In genomic region chrX:1323315-1323714, GRCh38 we compare ENCODE assay signal across 9 cellular contexts. TPM values are rescaled to one million over a fixed set of nuclear protein-coding genes. Genes with fewer than 3 reads are reported as not detected.
DNase-seq lines count a peak whose midpoint lies in the region; ATAC-seq and TF ChIP-seq lines count a peak whose summit lies in the region.
"Had no signal": no experiment of that assay in that cellular context is flagged by ENCODE, and none has a peak within 500 bp of the region (broad histone marks: within the 10 kb centered on the region; RNA-seq: fewer than 3 reads in every experiment).

No MANE protein-coding gene starts in this region.

- H3K27me3 Mint-ChIP-seq in Calu3 (ENCODE audit: unreplicated experiment), result peaks cover 14% of the 10 kb centered on the region
- H3K27me3 Mint-ChIP-seq in T-helper 1 cell treated with Interleukin-12 subunit alpha and Interleukin-12 subunit beta and Interleukin-4 antibody, amounts not matched to agents 30 μg/mL and 1 μg/mL, for 36 hours (ENCODE audit: low read depth), result peaks cover 3% of the 10 kb centered on the region
- peaks cover 0 to 16% (median 4%) of the 10 kb centered on the region in 5 donors for H3K27me3 Mint-ChIP-seq in naive thymus-derived CD4-positive, alpha-beta T cell

- H3K9me3 Mint-ChIP-seq in Calu3 (ENCODE audit: low read depth, unreplicated experiment), result no peaks in the 10 kb centered on the region
- H3K9me3 Mint-ChIP-seq in T-helper 1 cell treated with Interleukin-12 subunit alpha and Interleukin-12 subunit beta and Interleukin-4 antibody, amounts not matched to agents 30 μg/mL and 1 μg/mL, for 36 hours, result no peaks in the 10 kb centered on the region
- no peaks in the 10 kb centered on the region for H3K9me3 Mint-ChIP-seq in naive thymus-derived CD4-positive, alpha-beta T cell

- no peaks in the 10 kb centered on the region for H3K27me3 ChIP-seq in naive thymus-derived CD4-positive, alpha-beta T cell (ENCODE audit: control insufficient read depth in 2 of 2, insufficient read depth in 2 of 2, low read length in 2 of 2)
- H3K27me3 ChIP-seq in ascending aorta, result no peaks in the 10 kb centered on the region

- H3K36me3 Mint-ChIP-seq in Calu3 (ENCODE audit: insufficient read depth, unreplicated experiment), result no peaks in the 10 kb centered on the region
- no peaks in the 10 kb centered on the region for H3K36me3 Mint-ChIP-seq in T-helper 1 cell treated with Interleukin-12 subunit alpha and Interleukin-12 subunit beta and Interleukin-4 antibody, amounts not matched to agents 30 μg/mL and 1 μg/mL, for 36 hours (ENCODE audit: low read depth)
- H3K36me3 Mint-ChIP-seq in naive thymus-derived CD4-positive, alpha-beta T cell, result peaks cover 0 to 3% (median 0%) of the 10 kb centered on the region in 5 donors

- POLR2A ChIA-PET in naive thymus-derived CD4-positive, alpha-beta T cell (lab: Charles Lee), result no interaction called here

- no peaks in the 10 kb centered on the region for H3K4me1 ChIP-seq in naive thymus-derived CD4-positive, alpha-beta T cell (ENCODE audit: control insufficient read depth in 2 of 2, insufficient read depth in 2 of 2, low read length in 2 of 2)
- no peaks in the 10 kb centered on the region for H3K4me1 ChIP-seq in ascending aorta

- TF ChIP-seq CTCF in Calu3 (IDR thresholded peaks at IDR 0.05; ENCODE audit: unreplicated experiment), result no peak
- peak; percentile 26 for TF ChIP-seq CTCF in cardiac fibroblast (IDR thresholded peaks at IDR 0.05; ENCODE audit: low read depth, low read length)
- peak in 1 of 3 experiments; percentile 24 for TF ChIP-seq CTCF in ascending aorta (IDR thresholded peaks at IDR 0.05)

- ATAC-seq in GM19438 (IDR thresholded peaks at IDR 0.05; ENCODE audit: low read depth, unreplicated experiment) (peak; percentile 78), HG02852 (IDR thresholded peaks at IDR 0.05; ENCODE audit: unreplicated experiment) (no peak)
- peak; percentile 77 for ATAC-seq in naive thymus-derived CD4-positive, alpha-beta T cell

- H3K27ac Mint-ChIP-seq in Calu3 (ENCODE audit: unreplicated experiment), result no peak overlapping the region
- H3K27ac Mint-ChIP-seq in T-helper 1 cell treated with Interleukin-12 subunit alpha and Interleukin-12 subunit beta and Interleukin-4 antibody, amounts not matched to agents 30 μg/mL and 1 μg/mL, for 36 hours, result peak overlapping the region; percentile 24
- peak overlapping the region in 2 of 9 donors; percentile 44 to 76 for H3K27ac Mint-ChIP-seq in naive thymus-derived CD4-positive, alpha-beta T cell

- intact Hi-C loops in Calu3 (cut with micrococcal nuclease; ENCODE audit: unreplicated experiment), result no loop called here
- intact Hi-C loops in naive thymus-derived CD4-positive, alpha-beta T cell (cut with micrococcal nuclease), result loop anchor here (1.0 to 5.0 kb wide), 5 partner anchors 13 to 1269 kb away; partner anchors contain the start of genes IL3RA (in 1 of the 2) and SLC25A6 (in 1 of the 2)
- intact Hi-C loops in ascending aorta (cut with DNase I), result no loop called here

- DNase-seq in Calu3 (peak; percentile 66), HuH-7.5 (ENCODE audit: low spot score) (peak; percentile 52), cardiac fibroblast (ENCODE audit: low read depth in 2 of 2) (peak in 1 of 2 donors; percentile 5), ascending aorta (ENCODE audit: low spot score in 2 of 2) (no peak)
- peak; percentile 20 to 50 (median 40) for DNase-seq in naive thymus-derived CD4-positive, alpha-beta T cell

- H3K4me3 ChIP-seq in cardiac fibroblast (replicated peaks in 1 of 2; ENCODE audit: low read depth in 2 of 2, low read length in 2 of 2), result no peak overlapping the region
- H3K4me3 ChIP-seq in naive thymus-derived CD4-positive, alpha-beta T cell (ENCODE audit: low read length), result no peak overlapping the region
- no peak overlapping the region for H3K4me3 ChIP-seq in ascending aorta

- CTCF ChIA-PET in Calu3 (lab: Charles Lee), result no interaction called here
- CTCF ChIA-PET in naive thymus-derived CD4-positive, alpha-beta T cell (lab: Charles Lee), result no interaction called here

- no peak overlapping the region for H3K27ac ChIP-seq in naive thymus-derived CD4-positive, alpha-beta T cell (ENCODE audit: low read depth, low read length)
- no peak overlapping the region for H3K27ac ChIP-seq in ascending aorta

- no peaks in the 10 kb centered on the region for H3K9me3 ChIP-seq in naive thymus-derived CD4-positive, alpha-beta T cell (ENCODE audit: control insufficient read depth in 2 of 3, low read length in 3 of 3)
- no peaks in the 10 kb centered on the region for H3K9me3 ChIP-seq in ascending aorta

- H3K4me1 Mint-ChIP-seq in Calu3 (ENCODE audit: low read depth, unreplicated experiment), result no peaks in the 10 kb centered on the region
- H3K4me1 Mint-ChIP-seq in T-helper 1 cell treated with Interleukin-12 subunit alpha and Interleukin-12 subunit beta and Interleukin-4 antibody, amounts not matched to agents 30 μg/mL and 1 μg/mL, for 36 hours (ENCODE audit: low read depth), result peaks cover 13% of the 10 kb centered on the region
- peaks cover 0 to 19% (median 4%) of the 10 kb centered on the region in 7 donors for H3K4me1 Mint-ChIP-seq in naive thymus-derived CD4-positive, alpha-beta T cell

- no peak overlapping the region for H3K4me3 Mint-ChIP-seq in Calu3 (ENCODE audit: low read depth, unreplicated experiment)
- H3K4me3 Mint-ChIP-seq in T-helper 1 cell treated with Interleukin-12 subunit alpha and Interleukin-12 subunit beta and Interleukin-4 antibody, amounts not matched to agents 30 μg/mL and 1 μg/mL, for 36 hours, result no peak overlapping the region
- peak overlapping the region in 2 of 10 donors; percentile 41 to 50 for H3K4me3 Mint-ChIP-seq in naive thymus-derived CD4-positive, alpha-beta T cell

- H3K36me3 ChIP-seq in naive thymus-derived CD4-positive, alpha-beta T cell (ENCODE audit: control insufficient read depth in 2 of 3, insufficient read depth in 3 of 3, low read length in 3 of 3), result no peaks in the 10 kb centered on the region
- no peaks in the 10 kb centered on the region for H3K36me3 ChIP-seq in ascending aorta

- BruUV-seq in Calu3 (replicated peaks; lab: Mats Ljungman, UMichigan), result no TSS peak

RNA-seq across cellular contexts. Expression of gene IL3RA, which starts 13.3 kb away (rescaled TPM):
- total RNA-seq in Calu3 (2022) (not detected in 2 replicates), ascending aorta (71.9 TPM)
- total RNA-seq in naive thymus-derived CD4-positive, alpha-beta T cell, result 10 to 100 TPM in 2 of 5 experiments, 1 to 10 TPM in 1, not detected in 2; 7.9 to 23.7 (median 10.5) TPM
- under 1 TPM; 0.12 to 0.16 TPM for polyA plus RNA-seq in naive thymus-derived CD4-positive, alpha-beta T cell

RNA-seq across cellular contexts. Expression of gene CSF2RA, which starts 54.7 kb away (rescaled TPM):
- 10.2 and 11.8 TPM in 2 replicates for total RNA-seq in Calu3 (2022)
- 10 to 100 TPM in 1 of 5 experiments, 1 to 10 TPM in 3, under 1 TPM in 1; 0.63 to 51.3 (median 1.5) TPM for total RNA-seq in naive thymus-derived CD4-positive, alpha-beta T cell
- under 1 TPM in 1 of 2 donors, not detected in 1; 0.26 TPM for polyA plus RNA-seq in naive thymus-derived CD4-positive, alpha-beta T cell
- total RNA-seq in ascending aorta, result not detected
- total RNA-seq: pulmonary artery endothelial cell had no signal

Comparison
In these comparisons a context has a peak if more than half of its experiments do, and no peak if none do; other contexts are left out.
1. DNase-seq: peak in Calu3 (single experiment), HuH-7.5 (single experiment) and naive thymus-derived CD4-positive, alpha-beta T cell (9 of 9); none in ascending aorta (0 of 2).
2. intact Hi-C loops: an anchor here in naive thymus-derived CD4-positive, alpha-beta T cell (1.0 to 5.0 kb wide); none called in Calu3 and ascending aorta.